13 cellular contexts compared by ENCODE assay signal in genomic region chr10:110151467-110151866, GRCh38. TPM values are rescaled to one million over a fixed set of nuclear protein-coding genes. Genes with fewer than 3 reads are reported as not detected.
DNase-seq lines count a peak whose midpoint lies in the region.
"Had no signal": no experiment of that assay in that cellular context is flagged by ENCODE, and none has a peak within 500 bp of the region (broad histone marks: within the 10 kb centered on the region; RNA-seq: fewer than 3 reads in every experiment).

No MANE protein-coding gene starts in this region.

- POLR2A ChIA-PET in CD4-positive, alpha-beta memory T cell (lab: Charles Lee; ENCODE audit: partially characterized antibody): interaction anchor here (1.4 to 2.7 kb wide), 2 partner anchors 12 to 57 kb away, joined by 6 to 8 read pairs; no protein-coding TSS in a partner anchor
- POLR2A ChIA-PET in CD8-positive, alpha-beta memory T cell (lab: Charles Lee): no interaction called here

- H3K27me3 ChIP-seq in endocrine pancreas (ENCODE audit: control insufficient read depth, insufficient read depth, low read length): no peaks in the 10 kb centered on the region
- no peaks in the 10 kb centered on the region for H3K27me3 ChIP-seq in rectal smooth muscle tissue (ENCODE audit: control insufficient read depth, insufficient read depth, low read length)
- H3K27me3 ChIP-seq in CD4-positive, alpha-beta memory T cell (ENCODE audit: insufficient read depth, low read length): peaks cover 25% of the 10 kb centered on the region
- peaks cover 39% of the 10 kb centered on the region for H3K27me3 ChIP-seq in CD8-positive, alpha-beta memory T cell (ENCODE audit: insufficient read depth, low read length, poor library complexity, severe bottlenecking)

- DNase-seq in NCI-H1417 (lab: John Stamatoyannopoulos, UW) (peak; percentile 12 to 69 (median 30)), NCI-H1417 treated with DMSO at 0.1 percent for 48 hours (lab: John Stamatoyannopoulos, UW) (no peak), NCI-H526 treated with DMSO at 0.1 percent for 48 hours (lab: John Stamatoyannopoulos, UW) (peak; percentile 2), Kasumi-1 (lab: John Stamatoyannopoulos, UW) (no peak)
- DNase-seq in CD4-positive, alpha-beta memory T cell: no peak
- no peak for DNase-seq in CD8-positive, alpha-beta memory T cell
- DNase-seq: cerebellar nuclear complex, glutamatergic neuron, naive B cell, T-cell had no signal

- H3K27ac ChIP-seq in rectal smooth muscle tissue (ENCODE audit: low read depth, low read length): no peak overlapping the region
- H3K27ac ChIP-seq in CD4-positive, alpha-beta memory T cell (ENCODE audit: low read depth, low read length): no peak overlapping the region
- no peak overlapping the region for H3K27ac ChIP-seq in CD8-positive, alpha-beta memory T cell (ENCODE audit: low read depth, low read length)
- H3K27ac ChIP-seq: tibial nerve had no signal

- H3K4me1 Mint-ChIP-seq in CD4-positive, alpha-beta memory T cell: peaks cover 3 to 25% (median 8%) of the 10 kb centered on the region in 4 donors
- peaks cover 9 to 23% (median 17%) of the 10 kb centered on the region in 3 donors for H3K4me1 Mint-ChIP-seq in CD8-positive, alpha-beta memory T cell

- no peaks in the 10 kb centered on the region for H3K36me3 ChIP-seq in endocrine pancreas (ENCODE audit: control insufficient read depth, insufficient read depth, low read length)
- H3K36me3 ChIP-seq in rectal smooth muscle tissue (ENCODE audit: control insufficient read depth, insufficient read depth, low read length): no peaks in the 10 kb centered on the region
- H3K36me3 ChIP-seq in CD4-positive, alpha-beta memory T cell (ENCODE audit: insufficient read depth, low read length): no peaks in the 10 kb centered on the region
- no peaks in the 10 kb centered on the region for H3K36me3 ChIP-seq in CD8-positive, alpha-beta memory T cell (ENCODE audit: insufficient read depth, low read length)
- H3K36me3 ChIP-seq: tibial nerve had no signal

- H3K4me3 ChIP-seq in endocrine pancreas (ENCODE audit: control insufficient read depth, insufficient read depth, low read length) (no peak overlapping the region), rectal smooth muscle tissue (ENCODE audit: low read length) (peak overlapping the region; percentile 39)
- H3K4me3 ChIP-seq in CD4-positive, alpha-beta memory T cell (ENCODE audit: low read length in 2 of 2): no peak overlapping the region
- H3K4me3 ChIP-seq in CD8-positive, alpha-beta memory T cell (ENCODE audit: low read length): no peak overlapping the region
- H3K4me3 ChIP-seq: tibial nerve had no signal

- H3K9me3 ChIP-seq in endocrine pancreas (ENCODE audit: control insufficient read depth, low read length): no peaks in the 10 kb centered on the region
- H3K9me3 ChIP-seq in CD4-positive, alpha-beta memory T cell (ENCODE audit: control insufficient read depth in 1 of 2, low read length in 2 of 2): no peaks in the 10 kb centered on the region
- H3K9me3 ChIP-seq in CD8-positive, alpha-beta memory T cell (ENCODE audit: low read length): no peaks in the 10 kb centered on the region
- H3K9me3 ChIP-seq: tibial nerve had no signal

- CTCF ChIA-PET in CD4-positive, alpha-beta memory T cell (lab: Charles Lee; ENCODE audit: partially characterized antibody): no interaction called here
- CTCF ChIA-PET in CD8-positive, alpha-beta memory T cell (lab: Charles Lee): interaction anchor here (1.2 to 1.6 kb wide), 2 partner anchors 14 to 70 kb away, joined by 3 to 4 read pairs; no protein-coding TSS in a partner anchor

- H3K9ac ChIP-seq in endocrine pancreas (ENCODE audit: control insufficient read depth, insufficient read depth, low read length): peak overlapping the region; percentile 30
- H3K9ac ChIP-seq in rectal smooth muscle tissue (ENCODE audit: low read length): no peak overlapping the region

- no peaks in the 10 kb centered on the region for H3K36me3 Mint-ChIP-seq in CD4-positive, alpha-beta memory T cell
- H3K36me3 Mint-ChIP-seq in CD8-positive, alpha-beta memory T cell: no peaks in the 10 kb centered on the region
- H3K36me3 Mint-ChIP-seq: T-cell had no signal

- H3K4me3 Mint-ChIP-seq in CD4-positive, alpha-beta memory T cell: no peak overlapping the region
- no peak overlapping the region for H3K4me3 Mint-ChIP-seq in CD8-positive, alpha-beta memory T cell
- H3K4me3 Mint-ChIP-seq: T-cell had no signal

- intact Hi-C loops in CD4-positive, alpha-beta memory T cell (cut with micrococcal nuclease): no loop called here

- H3K27ac Mint-ChIP-seq in CD4-positive, alpha-beta memory T cell: no peak overlapping the region
- H3K27ac Mint-ChIP-seq in CD8-positive, alpha-beta memory T cell: no peak overlapping the region

- peaks cover 0 to 2% (median 0%) of the 10 kb centered on the region in 8 donors for H3K9me3 Mint-ChIP-seq in CD4-positive, alpha-beta memory T cell
- H3K9me3 Mint-ChIP-seq in CD8-positive, alpha-beta memory T cell: no peaks in the 10 kb centered on the region
- H3K9me3 Mint-ChIP-seq: T-cell had no signal

- H3K4me1 ChIP-seq in endocrine pancreas (ENCODE audit: control insufficient read depth, insufficient read depth, low read length) (no peaks in the 10 kb centered on the region), rectal smooth muscle tissue (ENCODE audit: control insufficient read depth, insufficient read depth, low read length) (no peaks in the 10 kb centered on the region)
- H3K4me1 ChIP-seq in CD4-positive, alpha-beta memory T cell (ENCODE audit: insufficient read depth, low read length): peaks cover 8% of the 10 kb centered on the region
- peaks cover 6% of the 10 kb centered on the region for H3K4me1 ChIP-seq in CD8-positive, alpha-beta memory T cell (ENCODE audit: insufficient read depth, low read length)
- H3K4me1 ChIP-seq: tibial nerve had no signal

- H3K27me3 Mint-ChIP-seq in CD4-positive, alpha-beta memory T cell: peaks cover 35 to 53% of the 10 kb centered on the region in 2 donors
- peaks cover 65 to 87% of the 10 kb centered on the region in 2 donors for H3K27me3 Mint-ChIP-seq in CD8-positive, alpha-beta memory T cell

RNA-seq across cellular contexts. Expression of gene MXI1, which starts 55.9 kb away (rescaled TPM):
- total RNA-seq in CD4-positive, alpha-beta memory T cell: 10 to 100 TPM; 49.7 to 56.6 TPM
- 10 to 100 TPM; 32.1 to 54.6 TPM for polyA plus RNA-seq in CD4-positive, alpha-beta memory T cell
- total RNA-seq in CD8-positive, alpha-beta memory T cell: 1 to 10 TPM; 8.6 to 9.2 TPM
- polyA plus RNA-seq in CD8-positive, alpha-beta memory T cell: 32.3 TPM

Comparison
In these comparisons a context has a peak if more than half of its experiments do, and no peak if none do; other contexts are left out.
1. DNase-seq: peak in NCI-H1417 (3 of 3) and NCI-H526 treated with DMSO at 0.1 percent for 48 hours (single experiment); none in NCI-H1417 treated with DMSO at 0.1 percent for 48 hours (single experiment), Kasumi-1 (0 of 2), CD4-positive, alpha-beta memory T cell (0 of 5) and CD8-positive, alpha-beta memory T cell (0 of 5).
2. RNA of gene MXI1, which starts 55.9 kb away (total RNA-seq): 49.7 to 56.6 TPM in CD4-positive, alpha-beta memory T cell; 8.6 to 9.2 TPM in CD8-positive, alpha-beta memory T cell; every median in the first group is over 4 times any median in the second.